ENCODE assay signal across 8 cellular contexts in the genomic region with DNA sequence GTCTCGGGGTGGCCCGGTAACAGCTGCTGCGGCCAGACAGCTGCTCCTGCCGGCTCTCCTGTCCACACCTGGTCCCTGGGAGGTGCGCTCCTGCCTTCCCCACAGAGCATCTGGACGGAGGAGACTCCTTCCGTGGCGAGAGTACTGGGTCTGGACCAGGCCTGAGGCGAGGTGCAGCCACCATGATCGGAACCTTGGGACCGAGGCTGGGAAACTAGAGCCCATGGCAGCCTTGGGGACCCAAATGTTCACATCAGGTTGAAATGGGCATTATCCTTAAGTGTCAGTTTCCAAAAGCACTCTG. TPM values are rescaled to one million over a fixed set of nuclear protein-coding genes. Genes with fewer than 3 reads are reported as not detected.
DNase-seq lines count a peak whose midpoint lies in the region; ATAC-seq, FAIRE-seq and TF ChIP-seq lines count a peak whose summit lies in the region.

No MANE protein-coding gene starts in this region.

- H3K36me3 ChIP-seq in right atrium auricular region (no peaks in the 10 kb centered on the region), small intestine (ENCODE audit: control insufficient read depth in 2 of 2, insufficient read depth in 2 of 2, low read length in 2 of 2) (no peaks in the 10 kb centered on the region)

- ATAC-seq in HG02870 (IDR thresholded peaks at IDR 0.05; ENCODE audit: unreplicated experiment): peak; percentile 26
- no peak for ATAC-seq in activated CD8-positive, alpha-beta T cell treated with anti-CD3 and anti-CD28 coated beads for 36 hours
- ATAC-seq in GM19467 (IDR thresholded peaks at IDR 0.05; ENCODE audit: unreplicated experiment): no peak
- ATAC-seq in esophagus mucosa: no peak
- ATAC-seq in activated CD4-positive, CD25-positive, alpha-beta regulatory T cell treated with anti-CD3 and anti-CD28 coated beads, Interleukin-2, amount 50 U/mL, for 24 hours: no peak

- no peaks in the 10 kb centered on the region for H3K27me3 ChIP-seq in right atrium auricular region
- H3K27me3 ChIP-seq in small intestine (ENCODE audit: control insufficient read depth in 2 of 2, insufficient read depth in 2 of 2, low read length in 2 of 2): no peaks in the 10 kb centered on the region

- H3K4me1 Mint-ChIP-seq in activated CD8-positive, alpha-beta T cell treated with anti-CD3 and anti-CD28 coated beads for 36 hours (ENCODE audit: low read depth): peaks cover 32% of the 10 kb centered on the region

- CTCF ChIA-PET in activated CD8-positive, alpha-beta T cell treated with anti-CD3 and anti-CD28 coated beads for 36 hours (lab: Charles Lee): no interaction called here

- H3K4me3 ChIP-seq in right atrium auricular region (peak overlapping the region; percentile 80 to 93), small intestine (ENCODE audit: low read depth in 1 of 2, low read length in 2 of 2) (peak overlapping the region; percentile 86 to 93)

- H3K9me3 Mint-ChIP-seq in activated CD8-positive, alpha-beta T cell treated with anti-CD3 and anti-CD28 coated beads for 36 hours: peaks cover 2% of the 10 kb centered on the region

- H3K4me1 ChIP-seq in right atrium auricular region: peaks cover 0 to 36% of the 10 kb centered on the region in 2 donors
- peaks cover 7% of the 10 kb centered on the region in 2 donors for H3K4me1 ChIP-seq in small intestine (ENCODE audit: control insufficient read depth in 2 of 2, insufficient read depth in 1 of 2, low read depth in 1 of 2, low read length in 1 of 2)

- no peaks in the 10 kb centered on the region for H3K27me3 Mint-ChIP-seq in activated CD8-positive, alpha-beta T cell treated with anti-CD3 and anti-CD28 coated beads for 36 hours

- H3K27ac ChIP-seq in right atrium auricular region: peak overlapping the region; percentile 97 to 98
- H3K27ac ChIP-seq in small intestine (ENCODE audit: low read depth in 1 of 2, low read length in 1 of 2): peak overlapping the region; percentile 82 to 95

- no peak for FAIRE-seq in small intestine (lab: Jason Lieb, UNC)

- intact Hi-C loops in activated CD8-positive, alpha-beta T cell treated with anti-CD3 and anti-CD28 coated beads for 36 hours (cut with micrococcal nuclease): no loop called here

- peak overlapping the region; percentile 98 for H3K4me3 Mint-ChIP-seq in activated CD8-positive, alpha-beta T cell treated with anti-CD3 and anti-CD28 coated beads for 36 hours

- WGBS in small intestine, 3 donors: 0 to 1% (median 0%) methylated on average over 11 of the region's 11 CpGs

- H3K9me3 ChIP-seq in right atrium auricular region (no peaks in the 10 kb centered on the region), small intestine (ENCODE audit: control insufficient read depth, low read depth) (no peaks in the 10 kb centered on the region)

- no peak for TF ChIP-seq CTCF in activated CD8-positive, alpha-beta T cell treated with anti-CD3 and anti-CD28 coated beads for 36 hours (IDR thresholded peaks at IDR 0.05)
- TF ChIP-seq CTCF in right atrium auricular region (IDR thresholded peaks at IDR 0.05): no peak

- peak overlapping the region; percentile 88 for H3K27ac Mint-ChIP-seq in activated CD8-positive, alpha-beta T cell treated with anti-CD3 and anti-CD28 coated beads for 36 hours

- POLR2A ChIA-PET in activated CD8-positive, alpha-beta T cell treated with anti-CD3 and anti-CD28 coated beads for 36 hours (lab: Charles Lee): interaction anchor here (0.6 to 1.4 kb wide), 2 partner anchors 201 to 362 kb away, joined by 4 read pairs; partner anchors contain the start of gene INPP5D

- DNase-seq in ELR (ENCODE audit: low read depth): peak; percentile 42
- no peak for DNase-seq in activated CD8-positive, alpha-beta T cell treated with anti-CD3 and anti-CD28 coated beads for 36 hours
- no peak for DNase-seq in right atrium auricular region (ENCODE audit: low spot score)
- DNase-seq in small intestine: no peak

- peaks cover 33% of the 10 kb centered on the region for H3K36me3 Mint-ChIP-seq in activated CD8-positive, alpha-beta T cell treated with anti-CD3 and anti-CD28 coated beads for 36 hours (ENCODE audit: low read depth)

RNA-seq across cellular contexts. Expression of gene GIGYF2, which starts 0.6 kb away (rescaled TPM):
- total RNA-seq in activated CD8-positive, alpha-beta T cell treated with anti-CD3 and anti-CD28 coated beads for 36 hours: 10 to 100 TPM; 49.7 to 52.5 TPM
- total RNA-seq in right atrium auricular region: 10 to 100 TPM; 48.4 to 57.1 TPM
- 10 to 100 TPM; 12.7 to 20.1 (median 19.7) TPM for polyA plus RNA-seq in small intestine
- total RNA-seq in esophagus mucosa: 31.7 TPM
